10 cellular contexts compared by ENCODE assay signal in the genomic region with DNA sequence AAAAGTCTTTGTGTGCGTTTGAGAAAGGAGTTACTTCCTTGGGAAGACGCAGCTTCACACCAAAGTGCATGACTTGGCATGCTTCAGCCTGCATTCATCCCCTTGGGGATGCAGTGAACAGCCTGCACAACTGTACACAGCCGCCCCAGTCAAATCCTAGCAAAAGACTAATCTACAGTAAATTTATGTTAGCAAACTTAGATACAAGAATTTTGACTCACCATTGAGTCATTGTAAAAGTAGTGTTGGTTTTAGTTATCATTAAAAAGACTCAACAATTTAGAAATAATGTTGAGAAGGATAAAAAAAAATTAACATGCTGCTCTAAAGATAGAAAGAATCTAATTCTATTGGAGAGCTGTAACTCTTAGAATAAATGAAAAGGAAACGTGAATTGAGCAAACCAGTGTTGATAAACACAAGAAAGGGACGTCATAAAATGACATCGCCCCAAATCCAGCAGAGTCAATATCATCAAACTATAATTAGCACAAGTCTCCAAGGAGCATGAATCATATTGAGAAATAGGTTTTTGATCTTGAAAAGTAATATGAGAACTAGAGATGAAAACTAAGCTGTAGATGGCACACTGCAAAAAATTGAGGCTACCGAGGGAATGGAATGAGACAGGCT. TPM values are rescaled to one million over a fixed set of nuclear protein-coding genes. Genes with fewer than 3 reads are reported as not detected.
A peak's percentile ranks its signal among the peaks of the same experiment; 100 is the strongest.
DNase-seq lines count a peak whose midpoint lies in the region; ATAC-seq, FAIRE-seq and TF ChIP-seq lines count a peak whose summit lies in the region.
"Had no signal": no experiment of that assay in that cellular context is flagged by ENCODE, and none has a peak within 500 bp of the region (broad histone marks: within the 10 kb centered on the region; RNA-seq: fewer than 3 reads in every experiment).

No MANE protein-coding gene starts in this region.

- H3K27me3 ChIP-seq in pancreas = no peaks in the 10 kb centered on the region

- no peaks in the 10 kb centered on the region for H3K36me3 ChIP-seq in pancreas

- intact Hi-C loops in pancreas (cut with DNase I) = no loop called here

- no peak overlapping the region for H3K4me3 ChIP-seq in pancreas

- peak; percentile 20 for FAIRE-seq in pancreas (lab: Jason Lieb, UNC)

- ATAC-seq in pancreas = no peak

- no peak for TF ChIP-seq CTCF in pancreas (IDR thresholded peaks at IDR 0.05)

- no peaks in the 10 kb centered on the region for H3K9me3 ChIP-seq in pancreas

- H3K27ac ChIP-seq in cingulate gyrus (ENCODE audit: low read depth, low read length) (peak overlapping the region; percentile 29), pancreas (no peak overlapping the region), substantia nigra (ENCODE audit: low read depth, low read length, poor library complexity, severe bottlenecking) (no peak overlapping the region)

- DNase-seq in EH (ENCODE audit: low read depth) (peak; percentile 86), MV-4-11 (lab: John Stamatoyannopoulos, UW) (peak; percentile 8), pancreas (no peak), substantia nigra (lab: John Stamatoyannopoulos, UW) (no peak), GF-D8 (lab: John Stamatoyannopoulos, UW) (no peak), NCI-H187 (lab: John Stamatoyannopoulos, UW) (no peak)
- no peak for DNase-seq in activated naive CD4-positive, alpha-beta T cell treated with anti-CD3 and anti-CD28 coated beads, Interleukin-2, amount 50 U/mL, for 16 hours
- DNase-seq: DMS79 treated with DMSO at 0.1 percent for 48 hours, MM.1S had no signal

- WGBS in pancreas, 2 donors = 37 to 46% methylated on average over 7 of the region's 7 CpGs

- no peaks in the 10 kb centered on the region for H3K4me1 ChIP-seq in pancreas

RNA-seq across cellular contexts. Expression of a gene that starts 11.9 kb away (rescaled TPM):
- 10 to 100 TPM; 13.9 to 47.9 (median 24.4) TPM for total RNA-seq in pancreas
- 10 to 100 TPM; 19.4 to 25.0 TPM for polyA plus RNA-seq in pancreas

Comparison
In these comparisons a context has a peak if more than half of its experiments do, and no peak if none do; other contexts are left out.
1. DNase-seq: peak in EH (single experiment) and MV-4-11 (single experiment); none in pancreas (0 of 6), substantia nigra (0 of 49), GF-D8 (single experiment), NCI-H187 (0 of 2) and activated naive CD4-positive, alpha-beta T cell treated with anti-CD3 and anti-CD28 coated beads, Interleukin-2, amount 50 U/mL, for 16 hours (single experiment).